In the genomic region with DNA sequence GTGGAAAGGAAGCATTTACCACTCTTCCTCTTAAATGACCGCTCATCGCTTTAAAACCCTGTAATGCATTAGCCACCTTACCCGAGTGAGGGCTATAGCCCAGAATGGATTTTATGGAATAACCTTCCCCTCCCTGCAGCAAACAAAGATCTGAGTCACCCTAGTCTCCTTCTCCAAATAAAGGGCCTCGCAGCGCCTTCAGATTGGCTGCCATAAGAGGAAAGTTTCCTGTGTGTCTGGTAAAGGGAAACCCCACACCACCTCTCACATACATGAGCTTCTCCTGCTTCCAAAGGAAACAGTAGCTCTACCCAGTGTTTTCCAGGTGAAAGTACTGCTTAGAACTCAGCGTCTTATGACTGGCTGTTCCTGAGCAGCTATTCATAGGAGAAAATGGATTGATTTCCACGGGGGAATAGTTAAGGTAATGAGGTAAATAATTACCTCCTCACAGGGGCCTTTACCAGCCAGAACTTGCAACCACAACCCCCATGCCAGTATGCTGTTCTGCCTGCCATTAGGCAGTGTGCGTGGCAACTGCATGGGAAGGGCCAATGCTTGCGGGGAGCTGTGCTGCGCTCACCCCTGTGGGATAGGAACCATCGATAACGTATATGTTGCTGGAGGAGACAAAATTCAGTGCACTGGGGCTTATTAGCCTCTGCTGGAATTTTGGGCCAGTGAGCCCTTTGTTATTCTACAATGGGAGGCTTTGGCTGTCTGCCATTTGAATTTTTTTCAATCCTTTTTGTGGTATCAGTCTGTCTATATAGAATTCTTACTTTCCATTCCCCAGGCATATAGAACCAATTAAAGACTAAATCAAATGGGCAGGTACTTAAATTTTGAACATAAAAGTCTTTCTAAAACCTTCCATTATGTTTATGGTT, we compare ENCODE assay signal across 11 cellular contexts. TPM values are rescaled to one million over a fixed set of nuclear protein-coding genes. Genes with fewer than 3 reads are reported as not detected.
A peak's percentile ranks its signal among the peaks of the same experiment; 100 is the strongest.
DNase-seq lines count a peak whose midpoint lies in the region; ATAC-seq, FAIRE-seq and TF ChIP-seq lines count a peak whose summit lies in the region.
"Had no signal": no experiment of that assay in that cellular context is flagged by ENCODE, and none has a peak within 500 bp of the region (broad histone marks: within the 10 kb centered on the region; RNA-seq: fewer than 3 reads in every experiment).

No MANE protein-coding gene starts in this region.

- no peak for ATAC-seq in GM19351 (IDR thresholded peaks at IDR 0.05; ENCODE audit: unreplicated experiment)

- H3K4me2 ChIP-seq in hepatocyte = peak overlapping the region; percentile 4
- peak overlapping the region; percentile 43 for H3K4me2 ChIP-seq in skeletal muscle satellite cell (ENCODE audit: low read length)
- H3K4me2 ChIP-seq: KMS-11 had no signal

- in situ Hi-C loops in astrocyte of the cerebellum (cut with HindIII; ENCODE audit: low sequenced_read_pairs) = no loop called here

- FAIRE-seq in H54 (lab: Jason Lieb, UNC) = peak; percentile 93

- H3K4me1 ChIP-seq in hepatocyte (ENCODE audit: insufficient read depth) (peaks cover 16% of the 10 kb centered on the region), skeletal muscle satellite cell (ENCODE audit: control insufficient read depth, insufficient read depth, low read length) (peaks cover 22% of the 10 kb centered on the region)

- H3K27me3 ChIP-seq in hepatocyte (no peaks in the 10 kb centered on the region), skeletal muscle satellite cell (ENCODE audit: control insufficient read depth, insufficient read depth, low read length) (no peaks in the 10 kb centered on the region)

- H3K9ac ChIP-seq in skeletal muscle satellite cell (ENCODE audit: low read depth, low read length) = no peak overlapping the region
- H3K9ac ChIP-seq: KMS-11 had no signal

- no peak overlapping the region for H3K4me3 ChIP-seq in astrocyte of the cerebellum (ENCODE audit: low read depth, low read length)
- no peak overlapping the region for H3K4me3 ChIP-seq in hepatocyte
- no peak overlapping the region for H3K4me3 ChIP-seq in skeletal muscle satellite cell (ENCODE audit: low read length)

- H3K27ac ChIP-seq in hepatocyte = peak overlapping the region; percentile 46
- H3K27ac ChIP-seq: KMS-11 had no signal

- H3K36me3 ChIP-seq in hepatocyte (replicated peaks; ENCODE audit: insufficient read depth, low read depth) (no peaks in the 10 kb centered on the region), skeletal muscle satellite cell (ENCODE audit: insufficient read depth, low read length) (peaks cover 45% of the 10 kb centered on the region)

- H3K9me3 ChIP-seq in hepatocyte (ENCODE audit: low read depth) = no peaks in the 10 kb centered on the region
- no peaks in the 10 kb centered on the region for H3K9me3 ChIP-seq in skeletal muscle satellite cell (replicated peaks; ENCODE audit: low read length)

- no peaks in the 10 kb centered on the region for H4K20me1 ChIP-seq in hepatocyte (ENCODE audit: insufficient read depth, poor library complexity, severe bottlenecking)

- 62% methylated on average over 12 of the region's 12 CpGs for WGBS in hepatocyte (ENCODE audit: low lambda C conversion rate, missing lambda C conversion rate)

- H2AFZ ChIP-seq in hepatocyte = no peak overlapping the region

- H3K79me2 ChIP-seq in hepatocyte = no peaks in the 10 kb centered on the region

- DNase-seq in H54 (ENCODE audit: insufficient read length, low spot score) (peak; percentile 31), astrocyte of the cerebellum (ENCODE audit: low read depth) (no peak), hepatocyte (ENCODE audit: low spot score) (peak; percentile 74), COLO829 (ENCODE audit: low spot score) (no peak), NOMO-1 treated with dmso at 0.1 percent for 144 hours (lab: John Stamatoyannopoulos, UW; ENCODE audit: unreplicated experiment) (no peak), AG20443 (ENCODE audit: low spot score) (no peak)
- DNase-seq: activated gamma-delta T cell treated with Interleukin-2 at 50 U/mL for 16 hours, SW 1271 had no signal

- no peak for TF ChIP-seq POLR2A in H54 (IDR thresholded peaks at IDR 0.05; ENCODE audit: low read depth, low read length)

- H3K9me2 ChIP-seq in hepatocyte (replicated peaks; ENCODE audit: insufficient read depth) = no peaks in the 10 kb centered on the region

- TF ChIP-seq CTCF in astrocyte of the cerebellum (IDR thresholded peaks at IDR 0.05; ENCODE audit: low read depth, low read length, missing control alignments) (peak; percentile 5), hepatocyte (IDR thresholded peaks at IDR 0.05; ENCODE audit: poor library complexity) (no peak)

RNA-seq across cellular contexts. Expression of gene PPP2R1B, which starts 47.5 kb away (rescaled TPM):
- 41.0 and 43.5 TPM in 2 replicates for total RNA-seq in hepatocyte
- polyA plus RNA-seq in hepatocyte = 22.7 and 25.3 TPM in 2 replicates
- total RNA-seq in skeletal muscle satellite cell (2012; rRNA removed) = 24.1 and 25.8 TPM in 2 replicates

Comparison
In these comparisons a context has a peak if more than half of its experiments do, and no peak if none do; other contexts are left out.
1. DNase-seq: peak in H54 (single experiment) and hepatocyte (single experiment); none in astrocyte of the cerebellum (single experiment), COLO829 (single experiment), NOMO-1 treated with dmso at 0.1 percent for 144 hours (single experiment) and AG20443 (single experiment).